ENCODE assay signal across 30 cellular contexts in genomic region chr5:5721881-5722280, GRCh38.
"Had no signal": no experiment of that assay in that cellular context is flagged by ENCODE, and none has a peak within 500 bp of the region (broad histone marks: within the 10 kb centered on the region; RNA-seq: fewer than 3 reads in every experiment).

No MANE protein-coding gene starts in this region.

- DNase-seq: activated CD4-positive, alpha-beta T cell treated with anti-CD3 and anti-CD28 coated beads, Interleukin-2, amount 10 ng/mL, durations not matched to agents 24 days and 14 days; activated CD4-positive, alpha-beta T cell treated with anti-CD3 and anti-CD28 coated beads, Interleukin-2, amount 50 U/mL, for 4 hours; activated CD8-positive, alpha-beta T cell treated with anti-CD3 and anti-CD28 coated beads for 36 hours; activated effector memory CD4-positive, alpha-beta T cell treated with anti-CD3 and anti-CD28 coated beads, Interleukin-2, amount 50 U/mL, for 16 hours; activated naive CD4-positive, alpha-beta T cell; activated naive CD4-positive, alpha-beta T cell treated with anti-CD3 and anti-CD28 coated beads, Interleukin-2, amount 50 U/mL, for 16 hours; activated naive CD8-positive, alpha-beta T cell treated with anti-CD3 and anti-CD28 coated beads for 36 hours; activated T-cell treated with anti-CD3 and anti-CD28 coated beads, Interleukin-2, amount 50 U/mL, for 1 hour; activated T-cell treated with anti-CD3 and anti-CD28 coated beads, Interleukin-2, amount 50 U/mL, for 72 hours; amniotic stem cell; aorta; brain microvascular endothelial cell; NCI-H1092 treated with DMSO at 0.1 percent for 48 hours; NCI-H1417; NCI-H146; NCI-H187; NCI-H2029 treated with DMSO at 0.1 percent for 48 hours; NCI-H2107; NCI-H226; NCI-H446 treated with DMSO at 0.1 percent for 48 hours; NCI-H524; NCI-H748 treated with DMSO at 0.1 percent for 48 hours; NK-92 treated with Interleukin-12 subunit alpha and Interleukin-12 subunit beta, amount 100 ng/mL, for 24 hours; SJCRH30 had no signal

- H3K4me1 ChIP-seq: SJCRH30 had no signal

- H3K4me2 ChIP-seq: KMS-11 had no signal

- H3K4me3 ChIP-seq: cardiac muscle cell, SJCRH30, SK-N-MC had no signal

- FAIRE-seq: TTC549 had no signal

- H3K9ac ChIP-seq: KMS-11 had no signal

- H3K27me3 ChIP-seq: brain microvascular endothelial cell, cardiac muscle cell, SJCRH30 had no signal

- H3K27ac ChIP-seq: brain microvascular endothelial cell, cardiac muscle cell, KMS-11, SJCRH30, SK-N-MC had no signal

- ATAC-seq: activated CD8-positive, alpha-beta T cell treated with anti-CD3 and anti-CD28 coated beads for 36 hours; activated T-cell treated with anti-CD3 and anti-CD28 coated beads, Interleukin-2, amount 50 U/mL, for 72 hours; activated T-helper 17 cell treated with anti-CD3 and anti-CD28 coated beads, Interleukin-2, amount 50 U/mL, for 72 hours; Right ventricle myocardium inferior had no signal

- H3K9me3 ChIP-seq: SJCRH30 had no signal

- H3K36me3 ChIP-seq: brain microvascular endothelial cell, cardiac muscle cell, SJCRH30 had no signal
